18 cellular contexts compared by ENCODE assay signal in the genomic region with DNA sequence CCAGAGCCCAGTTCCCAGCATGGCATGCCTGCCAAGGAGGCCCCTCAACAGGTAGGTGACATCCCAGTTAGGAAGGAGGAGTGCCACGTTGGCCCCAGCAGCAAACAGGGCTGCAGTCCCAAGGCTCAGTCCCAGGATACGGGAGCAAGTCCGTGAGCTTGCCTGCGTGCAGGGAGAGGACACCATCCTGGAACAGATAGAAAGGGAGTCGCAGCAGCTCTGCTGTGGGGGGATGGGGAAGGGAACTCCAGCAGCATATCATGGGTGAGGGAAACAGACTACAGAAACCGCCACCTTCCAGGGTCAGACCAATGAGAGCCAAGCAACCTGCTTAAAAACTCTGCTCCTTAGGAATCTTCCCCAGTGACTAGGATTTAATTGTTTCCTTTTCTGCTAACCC. TPM values are rescaled to one million over a fixed set of nuclear protein-coding genes. Genes with fewer than 3 reads are reported as not detected.
A peak's percentile ranks its signal among the peaks of the same experiment; 100 is the strongest.
DNase-seq lines count a peak whose midpoint lies in the region; ATAC-seq lines count a peak whose summit lies in the region.
"Had no signal": no experiment of that assay in that cellular context is flagged by ENCODE, and none has a peak within 500 bp of the region (broad histone marks: within the 10 kb centered on the region; RNA-seq: fewer than 3 reads in every experiment).

No MANE protein-coding gene starts in this region.

- H3K4me3 Mint-ChIP-seq in activated naive CD4-positive, alpha-beta T cell treated with anti-CD3 and anti-CD28 coated beads, Interleukin-2, amount 10 ng/mL, durations not matched to agents 7 days and 5 days: no peak overlapping the region
- H3K4me3 Mint-ChIP-seq in activated naive CD4-positive, alpha-beta T cell treated with anti-CD3 and anti-CD28 coated beads for 36 hours: no peak overlapping the region
- peak overlapping the region in 1 of 5 donors; percentile 1 for H3K4me3 Mint-ChIP-seq in immature natural killer cell
- H3K4me3 Mint-ChIP-seq: CD14-positive monocyte, HFFc6 had no signal

- no peak for ATAC-seq in HG03159 (IDR thresholded peaks at IDR 0.05; ENCODE audit: unreplicated experiment)
- no peak for ATAC-seq in HG02840 (IDR thresholded peaks at IDR 0.05; ENCODE audit: low FRiP score, unreplicated experiment)
- ATAC-seq: GM12878 had no signal

- H3K9ac ChIP-seq in Karpas-422 (ENCODE audit: low read length): no peak overlapping the region

- H3K27ac ChIP-seq in Karpas-422 (ENCODE audit: low read length): no peak overlapping the region

- intact Hi-C loops in activated naive CD4-positive, alpha-beta T cell treated with anti-CD3 and anti-CD28 coated beads for 36 hours (cut with micrococcal nuclease): no loop called here

- no peak overlapping the region for H2AFZ ChIP-seq in Karpas-422 (ENCODE audit: low read length)

- H3K36me3 ChIP-seq in Karpas-422 (ENCODE audit: insufficient read depth, low read length): no peaks in the 10 kb centered on the region

- peaks cover 36% of the 10 kb centered on the region for H3K27me3 Mint-ChIP-seq in activated naive CD4-positive, alpha-beta T cell treated with anti-CD3 and anti-CD28 coated beads, Interleukin-2, amount 10 ng/mL, durations not matched to agents 7 days and 5 days
- no peaks in the 10 kb centered on the region for H3K27me3 Mint-ChIP-seq in activated naive CD4-positive, alpha-beta T cell treated with anti-CD3 and anti-CD28 coated beads for 36 hours (ENCODE audit: low read depth)
- H3K27me3 Mint-ChIP-seq in immature natural killer cell (ENCODE audit: low read depth in 3 of 3): peaks cover 0 to 2% (median 0%) of the 10 kb centered on the region in 3 donors

- H3K9me3 Mint-ChIP-seq in activated naive CD4-positive, alpha-beta T cell treated with anti-CD3 and anti-CD28 coated beads, Interleukin-2, amount 10 ng/mL, durations not matched to agents 7 days and 5 days: no peaks in the 10 kb centered on the region
- H3K9me3 Mint-ChIP-seq in activated naive CD4-positive, alpha-beta T cell treated with anti-CD3 and anti-CD28 coated beads for 36 hours: no peaks in the 10 kb centered on the region
- H3K9me3 Mint-ChIP-seq in immature natural killer cell: no peaks in the 10 kb centered on the region
- H3K9me3 Mint-ChIP-seq: HFFc6 had no signal

- no peaks in the 10 kb centered on the region for H3K4me1 ChIP-seq in Karpas-422 (ENCODE audit: low read length)

- CTCF ChIA-PET in activated naive CD4-positive, alpha-beta T cell treated with anti-CD3 and anti-CD28 coated beads, Interleukin-2, amount 10 ng/mL, durations not matched to agents 7 days and 5 days (lab: Charles Lee): no interaction called here
- CTCF ChIA-PET in activated naive CD4-positive, alpha-beta T cell treated with anti-CD3 and anti-CD28 coated beads for 36 hours (lab: Charles Lee): interaction anchor here (1.3 kb wide), 1 partner anchor 72 kb away, joined by 3 read pairs; no protein-coding TSS in a partner anchor

- no peaks in the 10 kb centered on the region for H3K36me3 Mint-ChIP-seq in activated naive CD4-positive, alpha-beta T cell treated with anti-CD3 and anti-CD28 coated beads, Interleukin-2, amount 10 ng/mL, durations not matched to agents 7 days and 5 days
- H3K36me3 Mint-ChIP-seq in activated naive CD4-positive, alpha-beta T cell treated with anti-CD3 and anti-CD28 coated beads for 36 hours (ENCODE audit: low read depth): no peaks in the 10 kb centered on the region
- peaks cover 0 to 9% (median 0%) of the 10 kb centered on the region in 3 donors for H3K36me3 Mint-ChIP-seq in immature natural killer cell
- H3K36me3 Mint-ChIP-seq: CD14-positive monocyte had no signal

- no peaks in the 10 kb centered on the region for H3K27me3 ChIP-seq in Karpas-422 (ENCODE audit: low read length)

- H3K9me2 ChIP-seq in Karpas-422 (replicated peaks; ENCODE audit: insufficient read depth, low read length): no peaks in the 10 kb centered on the region

- H4K20me1 ChIP-seq in Karpas-422 (ENCODE audit: insufficient read depth, low read depth, low read length): no peaks in the 10 kb centered on the region

- H3K4me2 ChIP-seq in Karpas-422 (ENCODE audit: low read depth, low read length, poor library complexity, severe bottlenecking): no peak overlapping the region

- H3K4me1 Mint-ChIP-seq in activated naive CD4-positive, alpha-beta T cell treated with anti-CD3 and anti-CD28 coated beads, Interleukin-2, amount 10 ng/mL, durations not matched to agents 7 days and 5 days: no peaks in the 10 kb centered on the region
- H3K4me1 Mint-ChIP-seq in activated naive CD4-positive, alpha-beta T cell treated with anti-CD3 and anti-CD28 coated beads for 36 hours (ENCODE audit: low read depth): no peaks in the 10 kb centered on the region
- H3K4me1 Mint-ChIP-seq in immature natural killer cell: peaks cover 0 to 6% of the 10 kb centered on the region in 2 donors

- no peak for DNase-seq in activated naive CD4-positive, alpha-beta T cell treated with anti-CD3 and anti-CD28 coated beads, Interleukin-2, amount 10 ng/mL, durations not matched to agents 7 days and 5 days
- DNase-seq in activated naive CD4-positive, alpha-beta T cell treated with anti-CD3 and anti-CD28 coated beads for 36 hours: no peak
- DNase-seq in SK-N-DZ (ENCODE audit: low spot score) (peak; percentile 45), immature natural killer cell (no peak), NCI-H187 treated with DMSO at 0.1 percent for 48 hours (lab: John Stamatoyannopoulos, UW) (no peak), Karpas-422 (no peak)
- DNase-seq: COR-L47, DMS153, HFFc6, NCI-H1436, NCI-H2081 treated with DMSO at 0.1 percent for 48 hours, NCI-H524 treated with DMSO at 0.1 percent for 48 hours, RPMI8226 had no signal

- no peaks in the 10 kb centered on the region for H3K79me2 ChIP-seq in Karpas-422 (ENCODE audit: low read length)

- no peaks in the 10 kb centered on the region for H3K9me3 ChIP-seq in Karpas-422 (ENCODE audit: low read length)

- no peak overlapping the region for H3K4me3 ChIP-seq in Karpas-422 (ENCODE audit: low read length)
- H3K4me3 ChIP-seq: GM12878 had no signal

- H3K27ac Mint-ChIP-seq in activated naive CD4-positive, alpha-beta T cell treated with anti-CD3 and anti-CD28 coated beads, Interleukin-2, amount 10 ng/mL, durations not matched to agents 7 days and 5 days: peak overlapping the region; percentile 20
- no peak overlapping the region for H3K27ac Mint-ChIP-seq in activated naive CD4-positive, alpha-beta T cell treated with anti-CD3 and anti-CD28 coated beads for 36 hours
- peak overlapping the region in 4 of 6 donors; percentile 53 to 81 (median 72) for H3K27ac Mint-ChIP-seq in immature natural killer cell
- H3K27ac Mint-ChIP-seq: CD14-positive monocyte, HFFc6 had no signal

RNA-seq across cellular contexts. Expression of a gene that starts 9.4 kb away (rescaled TPM):
- total RNA-seq in activated naive CD4-positive, alpha-beta T cell treated with anti-CD3 and anti-CD28 coated beads for 36 hours: 10 to 100 TPM; 13.3 TPM
- 66.5 and 77.3 TPM in 2 replicates for polyA plus RNA-seq in SK-N-DZ (2014; cell fraction: cytosol; rRNA removed)
- polyA plus RNA-seq in SK-N-DZ (2014; cell fraction: nucleus; rRNA removed): 28.9 and 48.1 TPM in 2 replicates
- polyA plus RNA-seq in immature natural killer cell: 10 to 100 TPM; 15.6 to 17.8 (median 16.8) TPM
- 9.6 and 17.1 TPM in 2 replicates for total RNA-seq in Karpas-422 (2014; rRNA removed; shearing (Covaris generic); ENCODE audit: low replicate concordance)

RNA-seq across cellular contexts. Expression of a gene that starts 10.8 kb away (rescaled TPM):
- not detected for total RNA-seq in activated naive CD4-positive, alpha-beta T cell treated with anti-CD3 and anti-CD28 coated beads for 36 hours
- polyA plus RNA-seq in SK-N-DZ (2014; cell fraction: cytosol; rRNA removed): not detected in 2 replicates
- not detected in 2 replicates for polyA plus RNA-seq in SK-N-DZ (2014; cell fraction: nucleus; rRNA removed)
- 10 to 100 TPM in 1 of 3 donors, 1 to 10 TPM in 1, under 1 TPM in 1; 0.84 to 10.5 (median 5.1) TPM for polyA plus RNA-seq in immature natural killer cell
- total RNA-seq in Karpas-422 (2014; rRNA removed; shearing (Covaris generic); ENCODE audit: low replicate concordance): not detected in 2 replicates
- total RNA-seq: GM12878, OCI-LY7 had no signal

RNA-seq across cellular contexts. Expression of a gene that starts 39.9 kb away (rescaled TPM):
- total RNA-seq in activated naive CD4-positive, alpha-beta T cell treated with anti-CD3 and anti-CD28 coated beads for 36 hours: 10 to 100 TPM; 27.4 to 28.4 TPM
- 29.6 and 33.9 TPM in 2 replicates for polyA plus RNA-seq in SK-N-DZ (2014; cell fraction: cytosol; rRNA removed)
- 34.6 and 45.0 TPM in 2 replicates for polyA plus RNA-seq in SK-N-DZ (2014; cell fraction: nucleus; rRNA removed)
- polyA plus RNA-seq in immature natural killer cell: 10 to 100 TPM; 19.4 to 38.3 (median 32.0) TPM
- 42.6 and 48.8 TPM in 2 replicates for total RNA-seq in Karpas-422 (2014; rRNA removed; shearing (Covaris generic); ENCODE audit: low replicate concordance)
